15 cellular contexts compared by ENCODE assay signal in genomic region chr20:12976720-12977633, GRCh38.
"Had no signal": no experiment of that assay in that cellular context is flagged by ENCODE, and none has a peak within 500 bp of the region (broad histone marks: within the 10 kb centered on the region; RNA-seq: fewer than 3 reads in every experiment).

No MANE protein-coding gene starts in this region.

- H3K9ac ChIP-seq: parathyroid adenoma had no signal

- H3K9me3 Mint-ChIP-seq: activated naive CD8-positive, alpha-beta T cell treated with anti-CD3 and anti-CD28 coated beads for 36 hours; activated T-helper 1 cell treated with anti-CD3 and anti-CD28 coated beads, Interleukin-12 subunit alpha, Interleukin-12 subunit beta, Interleukin-2, Interleukin-4 antibody, amounts not matched to agents 30 ng/mL and 10 ng/mL and 1 ng/mL, durations not matched to agents 14 hours and 24 hours and 36 hours had no signal

- H3K9me3 ChIP-seq: body of pancreas, neutrophil, transverse colon had no signal

- H3K79me2 ChIP-seq: parathyroid adenoma had no signal

- ATAC-seq: body of pancreas had no signal

- H3K4me3 ChIP-seq: body of pancreas, transverse colon had no signal

- H3K4me1 ChIP-seq: body of pancreas, parathyroid adenoma had no signal

- H2AFZ ChIP-seq: parathyroid adenoma had no signal

- H3K36me3 Mint-ChIP-seq: activated naive CD8-positive, alpha-beta T cell treated with anti-CD3 and anti-CD28 coated beads for 36 hours; naive B cell had no signal

- H3K27ac ChIP-seq: body of pancreas, neutrophil, parathyroid adenoma, transverse colon had no signal

- H3K4me3 Mint-ChIP-seq: activated naive CD8-positive, alpha-beta T cell treated with anti-CD3 and anti-CD28 coated beads for 36 hours; activated T-helper 1 cell treated with anti-CD3 and anti-CD28 coated beads, Interleukin-12 subunit alpha, Interleukin-12 subunit beta, Interleukin-2, Interleukin-4 antibody, amounts not matched to agents 30 ng/mL and 10 ng/mL and 1 ng/mL, durations not matched to agents 14 hours and 24 hours and 36 hours; naive B cell had no signal

- H3K27ac Mint-ChIP-seq: activated naive CD8-positive, alpha-beta T cell treated with anti-CD3 and anti-CD28 coated beads for 36 hours; activated T-helper 1 cell treated with anti-CD3 and anti-CD28 coated beads, Interleukin-12 subunit alpha, Interleukin-12 subunit beta, Interleukin-2, Interleukin-4 antibody, amounts not matched to agents 30 ng/mL and 10 ng/mL and 1 ng/mL, durations not matched to agents 14 hours and 24 hours and 36 hours had no signal

- H3K4me1 Mint-ChIP-seq: activated naive CD8-positive, alpha-beta T cell treated with anti-CD3 and anti-CD28 coated beads for 36 hours; naive B cell had no signal

- H3K36me3 ChIP-seq: neutrophil, transverse colon had no signal

- DNase-seq: activated naive CD8-positive, alpha-beta T cell treated with anti-CD3 and anti-CD28 coated beads for 36 hours; amygdala; body of pancreas; cortex of kidney; effector CD4-positive, alpha-beta T cell; foreskin fibroblast; hypothalamus; naive B cell; stimulated activated CD4-positive, alpha-beta T cell treated with anti-CD3 and anti-CD28 coated beads, Interleukin-2, amount 100 ng/mL, for 48 hours; stimulated activated naive CD4-positive, alpha-beta T cell treated with Interleukin-2 at 50 U/mL for 16 hours; substantia nigra; transverse colon had no signal

- H3K27me3 ChIP-seq: body of pancreas, neutrophil, transverse colon had no signal
